1 cellular context compared by ENCODE assay signal in the genomic region with DNA sequence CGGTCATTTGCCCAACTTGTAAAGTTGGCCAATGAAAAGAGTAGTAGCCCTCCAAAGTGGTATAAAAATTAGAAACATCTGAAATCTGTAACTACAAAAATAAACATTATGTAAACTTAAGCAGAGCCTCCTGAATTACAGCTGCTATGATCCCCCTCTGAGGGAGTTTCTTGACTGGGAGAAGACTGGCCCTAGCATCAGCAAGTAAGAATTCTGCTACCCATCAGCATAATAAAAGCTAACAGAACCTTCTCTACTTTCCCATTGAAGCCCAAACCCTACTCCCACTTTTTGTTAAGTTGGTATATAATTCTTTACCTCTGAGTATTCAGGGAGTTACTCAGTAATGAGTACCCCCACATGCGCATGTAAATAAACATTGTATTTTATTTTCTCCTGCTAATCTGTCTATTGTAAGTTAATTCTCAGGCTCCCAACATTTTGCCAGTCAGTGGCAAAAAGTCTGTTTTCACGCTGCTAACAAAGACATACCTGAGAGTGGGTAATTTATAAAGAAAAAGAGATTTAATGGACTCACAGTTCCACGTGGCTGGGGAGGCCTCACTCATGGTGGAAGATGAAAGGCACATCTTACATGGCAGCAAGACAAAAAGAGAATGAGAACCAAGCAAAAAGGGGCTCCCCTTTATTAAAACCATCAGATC.
TF ChIP-seq lines count a peak whose summit lies in the region.

No MANE protein-coding gene starts in this region.

TF ChIP-seq in H1, 55 proteins besides CTCF, POLR2A, EP300 and RAD21:
- TF ChIP-seq RXRA (IDR thresholded peaks at IDR 0.05; ENCODE audit: insufficient read depth, low read depth, low read length) (no peak), TAF7 (optimal IDR thresholded peaks at IDR 0.05; ENCODE audit: borderline replicate concordance, low read depth, low read length) (no peak), E2F6 (IDR thresholded peaks at IDR 0.05) (peak; percentile 19; the same call in 1 of the 2 replicates), MAX (IDR thresholded peaks at IDR 0.05) (0 out of 2 replicates have a peak, but pooled peaks have one; percentile 26), POU5F1 (IDR thresholded peaks at IDR 0.05; ENCODE audit: low read depth, low read length) (peak; percentile 64)
- TF ChIP-seq, protein P1, sequence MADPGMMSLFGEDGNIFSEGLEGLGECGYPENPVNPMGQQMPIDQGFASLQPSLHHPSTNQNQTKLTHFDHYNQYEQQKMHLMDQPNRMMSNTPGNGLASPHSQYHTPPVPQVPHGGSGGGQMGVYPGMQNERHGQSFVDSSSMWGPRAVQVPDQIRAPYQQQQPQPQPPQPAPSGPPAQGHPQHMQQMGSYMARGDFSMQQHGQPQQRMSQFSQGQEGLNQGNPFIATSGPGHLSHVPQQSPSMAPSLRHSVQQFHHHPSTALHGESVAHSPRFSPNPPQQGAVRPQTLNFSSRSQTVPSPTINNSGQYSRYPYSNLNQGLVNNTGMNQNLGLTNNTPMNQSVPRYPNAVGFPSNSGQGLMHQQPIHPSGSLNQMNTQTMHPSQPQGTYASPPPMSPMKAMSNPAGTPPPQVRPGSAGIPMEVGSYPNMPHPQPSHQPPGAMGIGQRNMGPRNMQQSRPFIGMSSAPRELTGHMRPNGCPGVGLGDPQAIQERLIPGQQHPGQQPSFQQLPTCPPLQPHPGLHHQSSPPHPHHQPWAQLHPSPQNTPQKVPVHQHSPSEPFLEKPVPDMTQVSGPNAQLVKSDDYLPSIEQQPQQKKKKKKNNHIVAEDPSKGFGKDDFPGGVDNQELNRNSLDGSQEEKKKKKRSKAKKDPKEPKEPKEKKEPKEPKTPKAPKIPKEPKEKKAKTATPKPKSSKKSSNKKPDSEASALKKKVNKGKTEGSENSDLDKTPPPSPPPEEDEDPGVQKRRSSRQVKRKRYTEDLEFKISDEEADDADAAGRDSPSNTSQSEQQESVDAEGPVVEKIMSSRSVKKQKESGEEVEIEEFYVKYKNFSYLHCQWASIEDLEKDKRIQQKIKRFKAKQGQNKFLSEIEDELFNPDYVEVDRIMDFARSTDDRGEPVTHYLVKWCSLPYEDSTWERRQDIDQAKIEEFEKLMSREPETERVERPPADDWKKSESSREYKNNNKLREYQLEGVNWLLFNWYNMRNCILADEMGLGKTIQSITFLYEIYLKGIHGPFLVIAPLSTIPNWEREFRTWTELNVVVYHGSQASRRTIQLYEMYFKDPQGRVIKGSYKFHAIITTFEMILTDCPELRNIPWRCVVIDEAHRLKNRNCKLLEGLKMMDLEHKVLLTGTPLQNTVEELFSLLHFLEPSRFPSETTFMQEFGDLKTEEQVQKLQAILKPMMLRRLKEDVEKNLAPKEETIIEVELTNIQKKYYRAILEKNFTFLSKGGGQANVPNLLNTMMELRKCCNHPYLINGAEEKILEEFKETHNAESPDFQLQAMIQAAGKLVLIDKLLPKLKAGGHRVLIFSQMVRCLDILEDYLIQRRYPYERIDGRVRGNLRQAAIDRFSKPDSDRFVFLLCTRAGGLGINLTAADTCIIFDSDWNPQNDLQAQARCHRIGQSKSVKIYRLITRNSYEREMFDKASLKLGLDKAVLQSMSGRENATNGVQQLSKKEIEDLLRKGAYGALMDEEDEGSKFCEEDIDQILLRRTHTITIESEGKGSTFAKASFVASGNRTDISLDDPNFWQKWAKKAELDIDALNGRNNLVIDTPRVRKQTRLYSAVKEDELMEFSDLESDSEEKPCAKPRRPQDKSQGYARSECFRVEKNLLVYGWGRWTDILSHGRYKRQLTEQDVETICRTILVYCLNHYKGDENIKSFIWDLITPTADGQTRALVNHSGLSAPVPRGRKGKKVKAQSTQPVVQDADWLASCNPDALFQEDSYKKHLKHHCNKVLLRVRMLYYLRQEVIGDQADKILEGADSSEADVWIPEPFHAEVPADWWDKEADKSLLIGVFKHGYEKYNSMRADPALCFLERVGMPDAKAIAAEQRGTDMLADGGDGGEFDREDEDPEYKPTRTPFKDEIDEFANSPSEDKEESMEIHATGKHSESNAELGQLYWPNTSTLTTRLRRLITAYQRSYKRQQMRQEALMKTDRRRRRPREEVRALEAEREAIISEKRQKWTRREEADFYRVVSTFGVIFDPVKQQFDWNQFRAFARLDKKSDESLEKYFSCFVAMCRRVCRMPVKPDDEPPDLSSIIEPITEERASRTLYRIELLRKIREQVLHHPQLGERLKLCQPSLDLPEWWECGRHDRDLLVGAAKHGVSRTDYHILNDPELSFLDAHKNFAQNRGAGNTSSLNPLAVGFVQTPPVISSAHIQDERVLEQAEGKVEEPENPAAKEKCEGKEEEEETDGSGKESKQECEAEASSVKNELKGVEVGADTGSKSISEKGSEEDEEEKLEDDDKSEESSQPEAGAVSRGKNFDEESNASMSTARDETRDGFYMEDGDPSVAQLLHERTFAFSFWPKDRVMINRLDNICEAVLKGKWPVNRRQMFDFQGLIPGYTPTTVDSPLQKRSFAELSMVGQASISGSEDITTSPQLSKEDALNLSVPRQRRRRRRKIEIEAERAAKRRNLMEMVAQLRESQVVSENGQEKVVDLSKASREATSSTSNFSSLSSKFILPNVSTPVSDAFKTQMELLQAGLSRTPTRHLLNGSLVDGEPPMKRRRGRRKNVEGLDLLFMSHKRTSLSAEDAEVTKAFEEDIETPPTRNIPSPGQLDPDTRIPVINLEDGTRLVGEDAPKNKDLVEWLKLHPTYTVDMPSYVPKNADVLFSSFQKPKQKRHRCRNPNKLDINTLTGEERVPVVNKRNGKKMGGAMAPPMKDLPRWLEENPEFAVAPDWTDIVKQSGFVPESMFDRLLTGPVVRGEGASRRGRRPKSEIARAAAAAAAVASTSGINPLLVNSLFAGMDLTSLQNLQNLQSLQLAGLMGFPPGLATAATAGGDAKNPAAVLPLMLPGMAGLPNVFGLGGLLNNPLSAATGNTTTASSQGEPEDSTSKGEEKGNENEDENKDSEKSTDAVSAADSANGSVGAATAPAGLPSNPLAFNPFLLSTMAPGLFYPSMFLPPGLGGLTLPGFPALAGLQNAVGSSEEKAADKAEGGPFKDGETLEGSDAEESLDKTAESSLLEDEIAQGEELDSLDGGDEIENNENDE (IDR thresholded peaks at IDR 0.05; ENCODE audit: insufficient replicate concordance, low read length): peak; percentile 41
